ENCODE assay signal across 21 cellular contexts in genomic region chr14:100201701-100202100, GRCh38. TPM values are rescaled to one million over a fixed set of nuclear protein-coding genes. Genes with fewer than 3 reads are reported as not detected.
"Had no signal": no experiment of that assay in that cellular context is flagged by ENCODE, and none has a peak within 500 bp of the region (broad histone marks: within the 10 kb centered on the region; RNA-seq: fewer than 3 reads in every experiment).

No MANE protein-coding gene starts in this region.

- H3K36me3 Mint-ChIP-seq: activated CD8-positive, alpha-beta memory T cell treated with anti-CD3 and anti-CD28 coated beads, Interleukin-2, amount 10 ng/mL, durations not matched to agents 7 days and 5 days; natural killer cell treated with Interleukin-12 subunit alpha and Interleukin-12 subunit beta and Interleukin-15 and Interleukin-18, amount 100 ng/mL, for 72 hours had no signal

- H3K4me3 Mint-ChIP-seq: activated CD4-positive, alpha-beta T cell treated with anti-CD3 and anti-CD28 coated beads, Interleukin-2, amount 10 ng/mL, durations not matched to agents 24 days and 14 days; activated CD8-positive, alpha-beta memory T cell treated with anti-CD3 and anti-CD28 coated beads, Interleukin-2, amount 10 ng/mL, durations not matched to agents 7 days and 5 days; activated CD8-positive, alpha-beta T cell treated with anti-CD3 and anti-CD28 coated beads for 36 hours; activated naive CD8-positive, alpha-beta T cell treated with anti-CD3 and anti-CD28 coated beads, Interleukin-2, amount 50 U/mL, for 24 hours; activated T-helper 1 cell treated with anti-CD3 and anti-CD28 coated beads, Interleukin-12 subunit alpha, Interleukin-12 subunit beta, Interleukin-2, Interleukin-4 antibody, amounts not matched to agents 30 ng/mL and 10 ng/mL and 1 ng/mL, durations not matched to agents 14 hours and 24 hours and 36 hours; endodermal cell; natural killer cell treated with Interleukin-12 subunit alpha and Interleukin-12 subunit beta and Interleukin-15 and Interleukin-18, amount 100 ng/mL, for 72 hours; stimulated activated naive CD8-positive, alpha-beta T cell treated with anti-CD3 and anti-CD28 coated beads, Interleukin-15, amount 100 ng/mL, for 72 hours had no signal

- H3K4me1 Mint-ChIP-seq: activated CD8-positive, alpha-beta memory T cell treated with anti-CD3 and anti-CD28 coated beads, Interleukin-2, amount 10 ng/mL, durations not matched to agents 7 days and 5 days; activated naive CD8-positive, alpha-beta T cell treated with anti-CD3 and anti-CD28 coated beads, Interleukin-2, amount 50 U/mL, for 24 hours; stimulated activated naive CD8-positive, alpha-beta T cell treated with anti-CD3 and anti-CD28 coated beads, Interleukin-15, amount 100 ng/mL, for 72 hours had no signal

- H3K36me3 ChIP-seq: gastroesophageal sphincter, neutrophil, pancreas, tibial nerve had no signal

- H3K27me3 Mint-ChIP-seq: activated CD8-positive, alpha-beta T cell treated with anti-CD3 and anti-CD28 coated beads for 36 hours; activated naive CD8-positive, alpha-beta T cell treated with anti-CD3 and anti-CD28 coated beads, Interleukin-2, amount 50 U/mL, for 24 hours; stimulated activated naive CD8-positive, alpha-beta T cell treated with anti-CD3 and anti-CD28 coated beads, Interleukin-15, amount 100 ng/mL, for 72 hours had no signal

- H3K27me3 ChIP-seq: gastroesophageal sphincter, neutrophil, pancreas, tibial nerve had no signal

- H3K27ac ChIP-seq: gastroesophageal sphincter, neutrophil, pancreas, tibial nerve, VCaP had no signal

- H3K9me3 ChIP-seq: gastroesophageal sphincter, neutrophil, pancreas, tibial nerve had no signal

- DNase-seq: activated CD4-positive, alpha-beta T cell treated with anti-CD3 and anti-CD28 coated beads, Interleukin-2, amount 10 ng/mL, durations not matched to agents 24 days and 14 days; activated CD8-positive, alpha-beta memory T cell treated with anti-CD3 and anti-CD28 coated beads, Interleukin-2, amount 10 ng/mL, durations not matched to agents 7 days and 5 days; activated CD8-positive, alpha-beta T cell treated with anti-CD3 and anti-CD28 coated beads for 36 hours; activated gamma-delta T cell; activated naive CD4-positive, alpha-beta T cell treated with anti-CD3 and anti-CD28 coated beads, Interleukin-2, amount 50 U/mL, for 16 hours; activated naive CD8-positive, alpha-beta T cell treated with anti-CD3 and anti-CD28 coated beads, Interleukin-2, amount 50 U/mL, for 24 hours; cerebellar nuclear complex; cortex of kidney; endodermal cell; head of caudate nucleus; hypothalamus; midbrain; pancreas; stimulated activated CD4-positive, alpha-beta T cell treated with anti-CD3 and anti-CD28 coated beads, Interleukin-12 subunit alpha, Interleukin-12 subunit beta, amount 100 ng/mL, for 4 hours; stimulated activated naive CD8-positive, alpha-beta T cell treated with anti-CD3 and anti-CD28 coated beads, Interleukin-15, amount 100 ng/mL, for 72 hours had no signal

- H3K4me1 ChIP-seq: gastroesophageal sphincter, tibial nerve had no signal

- H3K9me3 Mint-ChIP-seq: activated CD4-positive, alpha-beta T cell treated with anti-CD3 and anti-CD28 coated beads, Interleukin-2, amount 10 ng/mL, durations not matched to agents 24 days and 14 days; activated CD8-positive, alpha-beta T cell treated with anti-CD3 and anti-CD28 coated beads for 36 hours; activated naive CD8-positive, alpha-beta T cell treated with anti-CD3 and anti-CD28 coated beads, Interleukin-2, amount 50 U/mL, for 24 hours; activated T-helper 1 cell treated with anti-CD3 and anti-CD28 coated beads, Interleukin-12 subunit alpha, Interleukin-12 subunit beta, Interleukin-2, Interleukin-4 antibody, amounts not matched to agents 30 ng/mL and 10 ng/mL and 1 ng/mL, durations not matched to agents 14 hours and 24 hours and 36 hours; endodermal cell; natural killer cell treated with Interleukin-12 subunit alpha and Interleukin-12 subunit beta and Interleukin-15 and Interleukin-18, amount 100 ng/mL, for 72 hours; stimulated activated naive CD8-positive, alpha-beta T cell treated with anti-CD3 and anti-CD28 coated beads, Interleukin-15, amount 100 ng/mL, for 72 hours had no signal

- H3K27ac Mint-ChIP-seq: activated CD4-positive, alpha-beta T cell treated with anti-CD3 and anti-CD28 coated beads, Interleukin-2, amount 10 ng/mL, durations not matched to agents 24 days and 14 days; activated CD8-positive, alpha-beta memory T cell treated with anti-CD3 and anti-CD28 coated beads, Interleukin-2, amount 10 ng/mL, durations not matched to agents 7 days and 5 days; activated CD8-positive, alpha-beta T cell treated with anti-CD3 and anti-CD28 coated beads for 36 hours; activated naive CD8-positive, alpha-beta T cell treated with anti-CD3 and anti-CD28 coated beads, Interleukin-2, amount 50 U/mL, for 24 hours; activated T-helper 1 cell treated with anti-CD3 and anti-CD28 coated beads, Interleukin-12 subunit alpha, Interleukin-12 subunit beta, Interleukin-2, Interleukin-4 antibody, amounts not matched to agents 30 ng/mL and 10 ng/mL and 1 ng/mL, durations not matched to agents 14 hours and 24 hours and 36 hours; endodermal cell; natural killer cell treated with Interleukin-12 subunit alpha and Interleukin-12 subunit beta and Interleukin-15 and Interleukin-18, amount 100 ng/mL, for 72 hours; stimulated activated naive CD8-positive, alpha-beta T cell treated with anti-CD3 and anti-CD28 coated beads, Interleukin-15, amount 100 ng/mL, for 72 hours had no signal

- H3K4me3 ChIP-seq: gastroesophageal sphincter, pancreas, tibial nerve had no signal

RNA-seq across cellular contexts. Expression of gene DEGS2, which starts 42.3 kb away (rescaled TPM):
- total RNA-seq: activated CD8-positive, alpha-beta memory T cell treated with anti-CD3 and anti-CD28 coated beads, Interleukin-2, amount 10 ng/mL, durations not matched to agents 7 days and 5 days had no signal
